In the genomic region with DNA sequence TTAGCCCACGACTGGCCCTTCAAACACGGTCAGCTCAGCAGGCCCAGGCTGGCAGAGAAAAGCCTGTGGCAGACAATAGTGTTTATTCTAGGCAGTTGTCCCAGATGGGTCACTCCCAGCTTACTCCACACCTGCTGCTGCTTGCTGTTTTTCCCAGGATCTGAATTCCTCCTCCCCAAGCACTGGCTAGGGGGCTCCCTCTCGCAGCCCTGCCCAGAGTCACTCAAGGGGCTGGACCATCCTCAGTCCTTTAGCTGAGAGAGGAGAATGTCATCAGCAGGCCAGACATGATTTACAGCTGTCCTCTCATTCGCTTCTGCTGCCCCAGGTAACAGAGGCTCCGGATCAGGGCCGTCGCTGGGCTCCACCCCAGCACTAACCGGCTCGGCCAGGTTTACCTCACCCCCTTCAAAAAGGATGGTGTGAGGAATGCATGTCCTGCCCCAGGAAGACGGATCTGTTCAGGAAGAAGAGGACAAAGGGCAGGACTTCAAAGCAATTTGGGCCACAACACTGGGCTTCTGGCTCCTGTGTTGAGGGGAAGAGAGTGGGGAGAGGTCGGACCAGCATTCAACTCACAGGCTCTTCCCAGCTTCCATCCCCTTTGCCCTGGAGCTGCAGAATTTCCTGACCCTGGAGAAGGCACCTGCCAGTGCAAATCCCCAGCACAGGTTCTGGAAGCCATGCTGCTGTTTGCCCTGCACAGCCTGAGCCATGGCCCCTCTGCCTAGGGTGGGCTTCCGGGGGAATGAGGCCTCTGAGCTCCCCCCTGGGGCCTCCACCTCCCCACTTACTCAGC, we compare ENCODE assay signal across 1 cellular context.
TF ChIP-seq lines count a peak whose summit lies in the region.

No MANE protein-coding gene starts in this region.

TF ChIP-seq in SK-N-SH treated with all-trans-retinoic acid at 6 μM for 48 hours, 23 proteins besides CTCF, POLR2A, EP300 and RAD21 (continued from another document):
- TF ChIP-seq TSHZ2 (CRISPR knock-in tag; IDR thresholded peaks at IDR 0.05) (no peak), SNAI2 (CRISPR knock-in tag; IDR thresholded peaks at IDR 0.05) (no peak)
TF ChIP-seq in SK-N-SH treated with all-trans-retinoic acid at 6 μM for 48 hours: peak in this region for 0.
